Comparison of ENCODE assay signal across 8 cellular contexts in the genomic region with DNA sequence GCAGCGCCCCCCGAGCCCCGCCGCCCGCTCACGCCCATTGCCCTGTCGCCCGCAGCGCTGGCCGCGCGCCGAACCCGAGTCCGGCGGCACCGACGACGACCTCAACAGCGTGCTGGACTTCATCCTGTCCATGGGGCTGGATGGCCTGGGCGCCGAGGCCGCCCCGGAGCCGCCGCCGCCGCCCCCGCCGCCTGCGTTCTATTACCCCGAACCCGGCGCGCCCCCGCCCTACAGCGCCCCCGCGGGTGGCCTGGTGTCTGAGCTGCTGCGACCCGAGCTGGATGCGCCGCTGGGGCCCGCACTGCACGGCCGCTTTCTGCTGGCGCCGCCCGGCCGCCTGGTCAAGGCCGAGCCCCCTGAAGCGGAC. TPM values are rescaled to one million over a fixed set of nuclear protein-coding genes. Genes with fewer than 3 reads are reported as not detected.
A peak's percentile ranks its signal among the peaks of the same experiment; 100 is the strongest.
DNase-seq lines count a peak whose midpoint lies in the region; ATAC-seq and TF ChIP-seq lines count a peak whose summit lies in the region.

No MANE protein-coding gene starts in this region.

- TF ChIP-seq POLR2A in body of pancreas (IDR thresholded peaks at IDR 0.05) (no peak), stomach (IDR thresholded peaks at IDR 0.05) (no peak)

- WGBS in body of pancreas, 2 donors, result 4% methylated on average over 46 of the region's 52 CpGs; no CpG with 5 or more reads in 1 of the 2 donors
- 1 to 2% (median 1%) methylated on average over 9 to 52 of the region's 52 CpGs; no CpG with 5 or more reads in 1 of the 5 donors for WGBS in stomach, 5 donors

- no peaks in the 10 kb centered on the region for H3K79me2 ChIP-seq in OCI-LY7 (ENCODE audit: insufficient read depth, low read depth, low read length)

- H3K4me2 ChIP-seq in OCI-LY7 (ENCODE audit: low read length), result peak overlapping the region; percentile 67

- H3K9me3 ChIP-seq in OCI-LY7 (ENCODE audit: low read length) (no peaks in the 10 kb centered on the region), body of pancreas (no peaks in the 10 kb centered on the region), stomach (no peaks in the 10 kb centered on the region)

- no peak overlapping the region for H2AFZ ChIP-seq in OCI-LY7 (ENCODE audit: low read length)

- H3K27me3 ChIP-seq in body of pancreas (no peaks in the 10 kb centered on the region), layer of hippocampus (ENCODE audit: control insufficient read depth, insufficient read depth, low read length) (peaks cover 9% of the 10 kb centered on the region), stomach (no peaks in the 10 kb centered on the region)

- CTCF ChIA-PET in OCI-LY7 (lab: Charles Lee; ENCODE audit: unreplicated experiment), result no interaction called here

- 0 out of 2 replicates have a peak, but pooled peaks have one; percentile 4 for TF ChIP-seq CTCF in AG10803 (conservative IDR thresholded peaks at IDR 0.05; ENCODE audit: low read length)
- TF ChIP-seq CTCF in OCI-LY7 (conservative IDR thresholded peaks at IDR 0.05; ENCODE audit: low read length), result peak; percentile 68
- peak in 1 of 7 experiments; percentile 7 for TF ChIP-seq CTCF in body of pancreas (IDR thresholded peaks at IDR 0.05)
- TF ChIP-seq CTCF in stomach (IDR thresholded peaks at IDR 0.05), result peak in 1 of 7 experiments; percentile 15

- H3K27ac ChIP-seq in OCI-LY7 (ENCODE audit: low read depth, low read length, poor library complexity, severe bottlenecking), result no peak overlapping the region
- H3K27ac ChIP-seq in body of pancreas, result peak overlapping the region; percentile 50 to 84 (median 80)
- H3K27ac ChIP-seq in layer of hippocampus (ENCODE audit: low read depth, low read length), result peak overlapping the region; percentile 84
- H3K27ac ChIP-seq in stomach, result peak overlapping the region; percentile 91 to 98 (median 97)

- no peaks in the 10 kb centered on the region for H4K20me1 ChIP-seq in OCI-LY7 (ENCODE audit: insufficient read depth, low read length)

- DNase-seq in AG10803 (ENCODE audit: low read depth), result peak; percentile 31
- peak; percentile 63 for DNase-seq in OCI-LY7 (ENCODE audit: low spot score)
- peak in 2 of 4 donors; percentile 38 to 47 for DNase-seq in body of pancreas
- no peak for DNase-seq in stomach
- no peak for DNase-seq in H4 (ENCODE audit: low spot score)
- DNase-seq in NCI-H226, result no peak

- POLR2A ChIA-PET in OCI-LY7 (lab: Charles Lee), result interaction anchor here (0.5 to 0.6 kb wide), 2 partner anchors 22 to 57 kb away, joined by 3 read pairs; no protein-coding TSS in a partner anchor

- intact Hi-C loops in OCI-LY7 (cut with micrococcal nuclease; ENCODE audit: unreplicated experiment) (no loop called here), body of pancreas (cut with DNase I) (no loop called here), stomach (cut with DNase I; ENCODE audit: low total_unique reads) (loop anchor here (10.0 kb wide), 1 partner anchor 50 kb away; no protein-coding TSS in a partner anchor)

- TF ChIP-seq EP300 in stomach (IDR thresholded peaks at IDR 0.05), result no peak

- BruUV-seq in OCI-LY7 (replicated peaks; lab: Mats Ljungman, UMichigan), result no TSS peak

- H3K9me2 ChIP-seq in OCI-LY7 (ENCODE audit: insufficient read depth, low read length), result no peaks in the 10 kb centered on the region

- H3K36me3 ChIP-seq in OCI-LY7 (ENCODE audit: insufficient read depth, low read length), result no peaks in the 10 kb centered on the region
- no peaks in the 10 kb centered on the region for H3K36me3 ChIP-seq in body of pancreas (replicated peaks in 1 of 2; ENCODE audit: insufficient read depth in 1 of 2, low read depth in 2 of 2)
- H3K36me3 ChIP-seq in stomach, result peaks cover 16 to 32% (median 27%) of the 10 kb centered on the region in 4 donors

- H3K4me1 ChIP-seq in OCI-LY7 (ENCODE audit: insufficient read depth, low read length, poor library complexity, severe bottlenecking), result peaks cover 86% of the 10 kb centered on the region
- peaks cover 18% of the 10 kb centered on the region for H3K4me1 ChIP-seq in body of pancreas
- H3K4me1 ChIP-seq in stomach, result peaks cover 28 to 62% (median 43%) of the 10 kb centered on the region in 4 donors

- H3K4me3 ChIP-seq in AG10803 (ENCODE audit: low read length), result peak overlapping the region; percentile 85
- peak overlapping the region; percentile 71 for H3K4me3 ChIP-seq in OCI-LY7 (ENCODE audit: low read depth, low read length, poor library complexity, severe bottlenecking)
- peak overlapping the region; percentile 12 to 40 for H3K4me3 ChIP-seq in body of pancreas
- H3K4me3 ChIP-seq in stomach, result peak overlapping the region; percentile 77 to 94 (median 84)

- peak; percentile 3 for ATAC-seq in GM19351 (IDR thresholded peaks at IDR 0.05; ENCODE audit: unreplicated experiment)
- ATAC-seq in body of pancreas, result peak; percentile 7

RNA-seq across cellular contexts. Expression of gene KLF2, which starts 0.5 kb away (rescaled TPM):
- total RNA-seq in OCI-LY7 (2014; rRNA removed; shearing (Covaris generic)), result 4.5 and 8.6 TPM in 2 replicates
- total RNA-seq in OCI-LY7 (2022) (6.2 and 8.2 TPM in 2 replicates), body of pancreas (10 to 100 TPM; 13.2 to 42.2 TPM), stomach (100 to 1,000 TPM in 1 of 5 donors, 10 to 100 TPM in 4; 31.0 to 107 (median 72.3) TPM)
- 10 to 100 TPM in 2 of 3 donors, 1 to 10 TPM in 1; 9.5 to 69.5 (median 16.7) TPM for polyA plus RNA-seq in stomach
- 0.23 and 1.1 TPM in 2 replicates for total RNA-seq in H4 (2014; rRNA removed; shearing (Covaris generic))

Comparison
In these comparisons a context has a peak if more than half of its experiments do, and no peak if none do; other contexts are left out.
1. DNase-seq: peak in AG10803 (single experiment) and OCI-LY7 (single experiment); none in stomach (single experiment), H4 (single experiment) and NCI-H226 (single experiment).
2. H3K4me3 ChIP-seq: peak in every context shown above with its lines; median percentile 85 in AG10803; 84 in stomach; 71 in OCI-LY7; 26 in body of pancreas.